1 cellular context compared by ENCODE assay signal in the genomic region with DNA sequence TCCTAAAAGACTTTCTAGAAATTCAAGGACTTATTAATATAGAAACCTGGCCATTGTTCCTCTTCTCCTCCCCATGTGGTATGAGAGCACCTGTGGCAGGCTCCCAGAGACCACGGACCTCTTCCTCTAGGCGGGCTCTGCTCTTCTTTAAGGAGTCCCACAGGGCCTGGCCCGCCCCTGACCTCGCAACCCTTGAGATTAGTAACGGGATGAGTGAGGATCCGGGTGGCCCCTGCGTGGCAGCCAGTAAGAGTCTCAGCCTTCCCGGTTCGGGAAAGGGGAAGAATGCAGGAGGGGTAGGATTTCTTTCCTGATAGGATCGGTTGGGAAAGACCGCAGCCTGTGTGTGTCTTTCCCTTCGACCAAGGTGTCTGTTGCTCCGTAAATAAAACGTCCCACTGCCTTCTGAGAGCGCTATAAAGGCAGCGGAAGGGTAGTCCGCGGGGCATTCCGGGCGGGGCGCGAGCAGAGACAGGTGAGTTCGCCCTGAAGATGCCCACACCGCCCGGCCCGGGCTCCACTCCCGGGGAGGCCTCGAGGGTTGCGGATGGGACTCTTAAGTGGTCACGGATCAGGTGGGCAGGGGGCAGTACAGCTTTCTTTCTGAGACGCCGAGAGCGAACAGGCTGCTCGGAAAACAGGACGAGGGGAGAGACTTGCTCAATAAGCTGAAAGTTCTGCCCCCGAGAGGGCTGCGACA.
TF ChIP-seq lines count a peak whose summit lies in the region.

TSS of gene SLC26A4 (plus strand) at position 448 of the 700 bp plus-strand sequence. CDS start 814 bp downstream, outside the sequence.

TF ChIP-seq in HEK293, 187 proteins besides CTCF, POLR2A, EP300 and RAD21 (continued from another document):
- TF ChIP-seq, protein P1, sequence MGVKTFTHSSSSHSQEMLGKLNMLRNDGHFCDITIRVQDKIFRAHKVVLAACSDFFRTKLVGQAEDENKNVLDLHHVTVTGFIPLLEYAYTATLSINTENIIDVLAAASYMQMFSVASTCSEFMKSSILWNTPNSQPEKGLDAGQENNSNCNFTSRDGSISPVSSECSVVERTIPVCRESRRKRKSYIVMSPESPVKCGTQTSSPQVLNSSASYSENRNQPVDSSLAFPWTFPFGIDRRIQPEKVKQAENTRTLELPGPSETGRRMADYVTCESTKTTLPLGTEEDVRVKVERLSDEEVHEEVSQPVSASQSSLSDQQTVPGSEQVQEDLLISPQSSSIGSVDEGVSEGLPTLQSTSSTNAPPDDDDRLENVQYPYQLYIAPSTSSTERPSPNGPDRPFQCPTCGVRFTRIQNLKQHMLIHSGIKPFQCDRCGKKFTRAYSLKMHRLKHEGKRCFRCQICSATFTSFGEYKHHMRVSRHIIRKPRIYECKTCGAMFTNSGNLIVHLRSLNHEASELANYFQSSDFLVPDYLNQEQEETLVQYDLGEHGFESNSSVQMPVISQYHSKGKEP (tag by site-specific recombination; IDR thresholded peaks at IDR 0.05) = no peak
- TF ChIP-seq ZNF747 (tag by site-specific recombination; IDR thresholded peaks at IDR 0.05) (no peak), ZBTB7A (tag by site-specific recombination; IDR thresholded peaks at IDR 0.05; ENCODE audit: low read depth) (no peak), ZNF280C (tag by site-specific recombination; IDR thresholded peaks at IDR 0.05) (no peak), ZNF571 (tag by site-specific recombination; IDR thresholded peaks at IDR 0.05) (no peak), ZNF549 (tag by site-specific recombination; IDR thresholded peaks at IDR 0.05) (no peak), FEZF1 (tag by site-specific recombination; IDR thresholded peaks at IDR 0.05) (no peak), ZBTB49 (tag by site-specific recombination; IDR thresholded peaks at IDR 0.05; ENCODE audit: low read depth) (no peak), ZNF292 (tag by site-specific recombination; IDR thresholded peaks at IDR 0.05; ENCODE audit: borderline replicate concordance, low read depth) (no peak)
- TF ChIP-seq, protein P2, sequence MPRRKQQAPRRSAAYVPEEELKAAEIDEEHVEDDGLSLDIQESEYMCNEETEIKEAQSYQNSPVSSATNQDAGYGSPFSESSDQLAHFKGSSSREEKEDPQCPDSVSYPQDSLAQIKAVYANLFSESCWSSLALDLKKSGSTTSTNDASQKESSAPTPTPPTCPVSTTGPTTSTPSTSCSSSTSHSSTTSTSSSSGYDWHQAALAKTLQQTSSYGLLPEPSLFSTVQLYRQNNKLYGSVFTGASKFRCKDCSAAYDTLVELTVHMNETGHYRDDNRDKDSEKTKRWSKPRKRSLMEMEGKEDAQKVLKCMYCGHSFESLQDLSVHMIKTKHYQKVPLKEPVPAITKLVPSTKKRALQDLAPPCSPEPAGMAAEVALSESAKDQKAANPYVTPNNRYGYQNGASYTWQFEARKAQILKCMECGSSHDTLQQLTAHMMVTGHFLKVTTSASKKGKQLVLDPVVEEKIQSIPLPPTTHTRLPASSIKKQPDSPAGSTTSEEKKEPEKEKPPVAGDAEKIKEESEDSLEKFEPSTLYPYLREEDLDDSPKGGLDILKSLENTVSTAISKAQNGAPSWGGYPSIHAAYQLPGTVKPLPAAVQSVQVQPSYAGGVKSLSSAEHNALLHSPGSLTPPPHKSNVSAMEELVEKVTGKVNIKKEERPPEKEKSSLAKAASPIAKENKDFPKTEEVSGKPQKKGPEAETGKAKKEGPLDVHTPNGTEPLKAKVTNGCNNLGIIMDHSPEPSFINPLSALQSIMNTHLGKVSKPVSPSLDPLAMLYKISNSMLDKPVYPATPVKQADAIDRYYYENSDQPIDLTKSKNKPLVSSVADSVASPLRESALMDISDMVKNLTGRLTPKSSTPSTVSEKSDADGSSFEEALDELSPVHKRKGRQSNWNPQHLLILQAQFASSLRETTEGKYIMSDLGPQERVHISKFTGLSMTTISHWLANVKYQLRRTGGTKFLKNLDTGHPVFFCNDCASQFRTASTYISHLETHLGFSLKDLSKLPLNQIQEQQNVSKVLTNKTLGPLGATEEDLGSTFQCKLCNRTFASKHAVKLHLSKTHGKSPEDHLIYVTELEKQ (tag by site-specific recombination; IDR thresholded peaks at IDR 0.05; ENCODE audit: borderline replicate concordance) = no peak
- TF ChIP-seq, protein P3, sequence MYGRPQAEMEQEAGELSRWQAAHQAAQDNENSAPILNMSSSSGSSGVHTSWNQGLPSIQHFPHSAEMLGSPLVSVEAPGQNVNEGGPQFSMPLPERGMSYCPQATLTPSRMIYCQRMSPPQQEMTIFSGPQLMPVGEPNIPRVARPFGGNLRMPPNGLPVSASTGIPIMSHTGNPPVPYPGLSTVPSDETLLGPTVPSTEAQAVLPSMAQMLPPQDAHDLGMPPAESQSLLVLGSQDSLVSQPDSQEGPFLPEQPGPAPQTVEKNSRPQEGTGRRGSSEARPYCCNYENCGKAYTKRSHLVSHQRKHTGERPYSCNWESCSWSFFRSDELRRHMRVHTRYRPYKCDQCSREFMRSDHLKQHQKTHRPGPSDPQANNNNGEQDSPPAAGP (tag by site-specific recombination; IDR thresholded peaks at IDR 0.05) = no peak
TF ChIP-seq in HEK293: peak in this region for 0.
